In the genomic region with DNA sequence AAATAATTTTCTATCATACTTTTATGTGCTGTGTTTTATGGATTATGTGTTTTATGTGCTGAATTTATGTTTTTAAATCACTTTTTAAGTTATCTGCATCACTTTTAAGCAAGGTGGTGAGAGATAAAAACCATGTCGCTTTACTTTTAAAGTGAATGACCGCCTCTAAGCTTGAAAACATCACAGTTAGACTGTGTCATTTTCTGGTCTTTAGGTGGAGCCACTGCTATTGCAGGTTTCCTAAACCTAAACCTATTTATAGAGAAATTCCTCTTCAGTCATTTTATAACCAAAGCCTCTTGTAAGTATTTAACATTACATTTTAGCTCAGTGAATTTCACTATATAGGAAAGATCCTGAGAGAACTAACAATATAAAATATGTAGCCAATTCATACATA, we compare ENCODE assay signal across 9 cellular contexts. TPM values are rescaled to one million over a fixed set of nuclear protein-coding genes. Genes with fewer than 3 reads are reported as not detected.
DNase-seq lines count a peak whose midpoint lies in the region; ATAC-seq and TF ChIP-seq lines count a peak whose summit lies in the region.
"Had no signal": no experiment of that assay in that cellular context is flagged by ENCODE, and none has a peak within 500 bp of the region (broad histone marks: within the 10 kb centered on the region; RNA-seq: fewer than 3 reads in every experiment).

No MANE protein-coding gene starts in this region.

- peak overlapping the region; percentile 64 to 99 (median 96) for H3K27ac ChIP-seq in BLaER1 treated with 17β-estradiol and CSF1 and Interleukin-3, amounts not matched to agents 10 nM and 100 nM
- peak overlapping the region; percentile 14 to 81 (median 53) for H3K27ac ChIP-seq in body of pancreas
- peak overlapping the region; percentile 62 for H3K27ac ChIP-seq in muscle layer of duodenum (ENCODE audit: low read length)

- H3K9me3 ChIP-seq in BLaER1 treated with 17β-estradiol and CSF1 and Interleukin-3, amounts not matched to agents 10 nM and 100 nM (replicated peaks in 1 of 11), result no peaks in the 10 kb centered on the region
- H3K9me3 ChIP-seq in body of pancreas (no peaks in the 10 kb centered on the region), muscle layer of duodenum (ENCODE audit: control insufficient read depth in 1 of 2, low read length in 2 of 2) (no peaks in the 10 kb centered on the region)

- peak overlapping the region in 2 of 10 experiments; percentile 3 to 46; a peak in 4 of 20 replicates for H3K4me3 ChIP-seq in BLaER1 treated with 17β-estradiol and CSF1 and Interleukin-3, amounts not matched to agents 10 nM and 100 nM
- H3K4me3 ChIP-seq in body of pancreas (no peak overlapping the region), muscle layer of duodenum (ENCODE audit: low read depth in 1 of 2, low read length in 2 of 2) (no peak overlapping the region)

- H3K36me3 Mint-ChIP-seq in stimulated activated effector memory CD8-positive, alpha-beta T cell treated with anti-CD3 and anti-CD28 coated beads, Interleukin-12 subunit alpha, Interleukin-12 subunit beta, amount 100 ng/mL, for 72 hours, result no peaks in the 10 kb centered on the region

- no peaks in the 10 kb centered on the region; a peak in 1 of 22 replicates for H3K36me3 ChIP-seq in BLaER1 treated with 17β-estradiol and CSF1 and Interleukin-3, amounts not matched to agents 10 nM and 100 nM
- H3K36me3 ChIP-seq in body of pancreas (replicated peaks in 1 of 2; ENCODE audit: insufficient read depth in 1 of 2, low read depth in 2 of 2) (no peaks in the 10 kb centered on the region), muscle layer of duodenum (ENCODE audit: control insufficient read depth in 1 of 2, insufficient read depth in 2 of 2, low read length in 2 of 2) (no peaks in the 10 kb centered on the region)

- H3K4me2 ChIP-seq in BLaER1 treated with 17β-estradiol and CSF1 and Interleukin-3, amounts not matched to agents 10 nM and 100 nM, result peak overlapping the region; percentile 49 to 90 (median 84)

- peak; percentile 38; the same call in 1 of the 2 replicates for TF ChIP-seq CTCF in LNCAP (IDR thresholded peaks at IDR 0.05)
- TF ChIP-seq CTCF in body of pancreas (IDR thresholded peaks at IDR 0.05), result peak in 3 of 7 experiments; percentile 10 to 31 (median 19)

- H3K27me3 ChIP-seq in BLaER1 treated with 17β-estradiol and CSF1 and Interleukin-3, amounts not matched to agents 10 nM and 100 nM, result peaks cover 0 to 24% (median 14%) of the 10 kb centered on the region in 11 experiments; a peak in 11 of 22 replicates
- H3K27me3 ChIP-seq in body of pancreas, result no peaks in the 10 kb centered on the region
- H3K27me3 ChIP-seq in muscle layer of duodenum (ENCODE audit: low read depth, low read length), result no peaks in the 10 kb centered on the region

- H3K4me1 ChIP-seq in BLaER1 treated with 17β-estradiol and CSF1 and Interleukin-3, amounts not matched to agents 10 nM and 100 nM, result peaks cover 55 to 87% (median 85%) of the 10 kb centered on the region in 10 experiments
- H3K4me1 ChIP-seq in body of pancreas (peaks cover 48% of the 10 kb centered on the region), muscle layer of duodenum (ENCODE audit: control insufficient read depth in 1 of 2, insufficient read depth in 2 of 2, low read length in 2 of 2) (no peaks in the 10 kb centered on the region)

- TF ChIP-seq POLR2A in body of pancreas (IDR thresholded peaks at IDR 0.05), result no peak

- ATAC-seq in body of pancreas, result peak; percentile 24
- no peak for ATAC-seq in stimulated activated effector memory CD8-positive, alpha-beta T cell treated with anti-CD3 and anti-CD28 coated beads, Interleukin-12 subunit alpha, Interleukin-12 subunit beta, amount 100 ng/mL, for 72 hours

- H3K4me1 Mint-ChIP-seq in stimulated activated effector memory CD8-positive, alpha-beta T cell treated with anti-CD3 and anti-CD28 coated beads, Interleukin-12 subunit alpha, Interleukin-12 subunit beta, amount 100 ng/mL, for 72 hours, result no peaks in the 10 kb centered on the region

- no peaks in the 10 kb centered on the region for H4K20me1 ChIP-seq in BLaER1 treated with 17β-estradiol and CSF1 and Interleukin-3, amounts not matched to agents 10 nM and 100 nM

- H3K27ac Mint-ChIP-seq in stimulated activated effector memory CD8-positive, alpha-beta T cell treated with anti-CD3 and anti-CD28 coated beads, Interleukin-12 subunit alpha, Interleukin-12 subunit beta, amount 100 ng/mL, for 72 hours, result no peak overlapping the region

- H3K4me3 Mint-ChIP-seq in stimulated activated effector memory CD8-positive, alpha-beta T cell treated with anti-CD3 and anti-CD28 coated beads, Interleukin-12 subunit alpha, Interleukin-12 subunit beta, amount 100 ng/mL, for 72 hours, result no peak overlapping the region

- H3K9ac ChIP-seq in BLaER1 treated with 17β-estradiol and CSF1 and Interleukin-3, amounts not matched to agents 10 nM and 100 nM, result peak overlapping the region in 10 of 11 experiments; percentile 52 to 91 (median 80); a peak in 20 of 22 replicates

- intact Hi-C loops in body of pancreas (cut with DNase I), result no loop called here

- WGBS in body of pancreas, 2 donors, result 47 to 56% methylated on average over 2 of the region's 2 CpGs

- DNase-seq in body of pancreas, result no peak
- DNase-seq in SW 1271 (lab: John Stamatoyannopoulos, UW), result no peak
- no peak for DNase-seq in stimulated activated effector memory CD8-positive, alpha-beta T cell treated with anti-CD3 and anti-CD28 coated beads, Interleukin-12 subunit alpha, Interleukin-12 subunit beta, amount 100 ng/mL, for 72 hours (ENCODE audit: low spot score in 2 of 2)
- DNase-seq in SKM-1 treated with dmso at 0.1 percent for 144 hours (lab: John Stamatoyannopoulos, UW; ENCODE audit: unreplicated experiment), result no peak
- no peak for DNase-seq in NCI-H1694 treated with DMSO at 0.1 percent for 48 hours (lab: John Stamatoyannopoulos, UW)
- DNase-seq: DND-41 had no signal

- H3K9me3 Mint-ChIP-seq in stimulated activated effector memory CD8-positive, alpha-beta T cell treated with anti-CD3 and anti-CD28 coated beads, Interleukin-12 subunit alpha, Interleukin-12 subunit beta, amount 100 ng/mL, for 72 hours, result no peaks in the 10 kb centered on the region

RNA-seq across cellular contexts. Expression of a gene that starts 21.0 kb away (rescaled TPM):
- 10 to 100 TPM; 54.1 to 93.4 TPM for total RNA-seq in body of pancreas

RNA-seq across cellular contexts. Expression of a gene that starts 41.0 kb away (rescaled TPM):
- total RNA-seq in body of pancreas, result 1 to 10 TPM; 2.1 to 2.6 TPM
